ENCODE assay signal across 8 cellular contexts in genomic region chr2:223957092-223957851, GRCh38. TPM values are rescaled to one million over a fixed set of nuclear protein-coding genes. Genes with fewer than 3 reads are reported as not detected.
DNase-seq lines count a peak whose midpoint lies in the region; ATAC-seq and TF ChIP-seq lines count a peak whose summit lies in the region.

Gene MRPL44 (plus strand): TSS chr2:223957463. CDS start chr2:223957473, 10 bp downstream.

- no peaks in the 10 kb centered on the region for H3K9me3 Mint-ChIP-seq in activated naive CD4-positive, alpha-beta T cell treated with anti-CD3 and anti-CD28 coated beads, Interleukin-2, amount 50 U/mL, for 24 hours

- peaks cover 10% of the 10 kb centered on the region for H3K36me3 Mint-ChIP-seq in activated naive CD4-positive, alpha-beta T cell treated with anti-CD3 and anti-CD28 coated beads, Interleukin-2, amount 50 U/mL, for 24 hours

- H3K27ac ChIP-seq in temporal lobe (ENCODE audit: low read depth, low read length) = peak within 1 kb of the TSS; percentile 14

- H3K4me1 Mint-ChIP-seq in activated naive CD4-positive, alpha-beta T cell treated with anti-CD3 and anti-CD28 coated beads, Interleukin-2, amount 50 U/mL, for 24 hours = peaks cover 73% of the 10 kb centered on the region

- H3K27ac Mint-ChIP-seq in activated naive CD4-positive, alpha-beta T cell treated with anti-CD3 and anti-CD28 coated beads, Interleukin-2, amount 50 U/mL, for 24 hours = peak within 1 kb of the TSS; percentile 98

- H3K4me3 Mint-ChIP-seq in activated naive CD4-positive, alpha-beta T cell treated with anti-CD3 and anti-CD28 coated beads, Interleukin-2, amount 50 U/mL, for 24 hours = peak within 1 kb of the TSS; percentile 96

- H3K27me3 Mint-ChIP-seq in activated naive CD4-positive, alpha-beta T cell treated with anti-CD3 and anti-CD28 coated beads, Interleukin-2, amount 50 U/mL, for 24 hours = no peaks in the 10 kb centered on the region

- peak; percentile 90 for DNase-seq in GM04504 (ENCODE audit: low read depth)
- DNase-seq in NCI-H1092 (lab: John Stamatoyannopoulos, UW) = peak; percentile 91
- peak; percentile 97 for DNase-seq in globus pallidus (ENCODE audit: low spot score)
- DNase-seq in occipital lobe (lab: John Stamatoyannopoulos, UW) = peak; percentile 93

- ATAC-seq in HG02571 (IDR thresholded peaks at IDR 0.05; ENCODE audit: unreplicated experiment) (peak; percentile 80), SK-N-SH treated with all-trans-retinoic acid at 6 μM for 48 hours (peak; percentile 100)

TF ChIP-seq in SK-N-SH treated with all-trans-retinoic acid at 6 μM for 48 hours, 23 proteins besides CTCF, POLR2A, EP300 and RAD21:
- TF ChIP-seq ZFP3 (CRISPR knock-in tag; IDR thresholded peaks at IDR 0.05) = 0 out of 2 replicates have a peak, but pooled peaks have one; percentile 58
- TF ChIP-seq TSHZ2 (CRISPR knock-in tag; IDR thresholded peaks at IDR 0.05) = 0 out of 2 replicates have a peak, but pooled peaks have one; percentile 58
- TF ChIP-seq, protein P1, sequence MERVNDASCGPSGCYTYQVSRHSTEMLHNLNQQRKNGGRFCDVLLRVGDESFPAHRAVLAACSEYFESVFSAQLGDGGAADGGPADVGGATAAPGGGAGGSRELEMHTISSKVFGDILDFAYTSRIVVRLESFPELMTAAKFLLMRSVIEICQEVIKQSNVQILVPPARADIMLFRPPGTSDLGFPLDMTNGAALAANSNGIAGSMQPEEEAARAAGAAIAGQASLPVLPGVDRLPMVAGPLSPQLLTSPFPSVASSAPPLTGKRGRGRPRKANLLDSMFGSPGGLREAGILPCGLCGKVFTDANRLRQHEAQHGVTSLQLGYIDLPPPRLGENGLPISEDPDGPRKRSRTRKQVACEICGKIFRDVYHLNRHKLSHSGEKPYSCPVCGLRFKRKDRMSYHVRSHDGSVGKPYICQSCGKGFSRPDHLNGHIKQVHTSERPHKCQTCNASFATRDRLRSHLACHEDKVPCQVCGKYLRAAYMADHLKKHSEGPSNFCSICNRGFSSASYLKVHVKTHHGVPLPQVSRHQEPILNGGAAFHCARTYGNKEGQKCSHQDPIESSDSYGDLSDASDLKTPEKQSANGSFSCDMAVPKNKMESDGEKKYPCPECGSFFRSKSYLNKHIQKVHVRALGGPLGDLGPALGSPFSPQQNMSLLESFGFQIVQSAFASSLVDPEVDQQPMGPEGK (CRISPR knock-in tag; IDR thresholded peaks at IDR 0.05; ENCODE audit: borderline replicate concordance) = peak; percentile 67; the same call in 1 of the 2 replicates
- TF ChIP-seq OSR1 (CRISPR knock-in tag; IDR thresholded peaks at IDR 0.05) = no peak

RNA-seq across cellular contexts. Expression of gene MRPL44, which starts in this region (rescaled TPM):
- total RNA-seq in occipital lobe (80.2 TPM), temporal lobe (50.9 TPM)

Comparison
In these comparisons a context has a peak if more than half of its experiments do, and no peak if none do; other contexts are left out.
1. Peak in every context shown above with its lines: DNase-seq, ATAC-seq and H3K27ac ChIP-seq.